In the genomic region with DNA sequence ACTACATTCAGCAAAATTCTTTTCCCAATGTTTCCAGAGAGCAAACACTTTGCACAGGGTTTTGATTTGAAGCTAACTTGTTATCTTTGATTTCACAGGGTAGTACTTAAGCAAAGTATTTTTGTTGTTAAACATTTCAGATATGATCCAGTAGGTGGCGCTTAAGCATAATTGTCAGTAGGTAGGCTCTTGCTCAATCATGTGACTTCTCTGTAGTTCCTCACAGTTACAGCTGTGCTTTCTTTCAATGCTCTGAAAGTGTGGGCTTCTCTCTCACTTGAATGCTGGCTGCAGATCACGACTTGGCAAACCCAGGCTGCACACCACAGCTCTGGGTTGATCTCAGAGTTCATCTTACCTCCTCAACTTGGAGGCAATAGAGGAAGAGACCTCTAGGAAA, we compare ENCODE assay signal across 8 cellular contexts.
A peak's percentile ranks its signal among the peaks of the same experiment; 100 is the strongest.
DNase-seq lines count a peak whose midpoint lies in the region; ATAC-seq, FAIRE-seq and TF ChIP-seq lines count a peak whose summit lies in the region.

No MANE protein-coding gene starts in this region.

- no peaks in the 10 kb centered on the region for H3K9me3 ChIP-seq in H1 (ENCODE audit: insufficient read depth in 2 of 2, low read depth in 1 of 2, low read length in 1 of 2)
- H3K9me3 ChIP-seq in right atrium auricular region = no peaks in the 10 kb centered on the region

- H3K56ac ChIP-seq in H1 (replicated peaks; ENCODE audit: insufficient read length, low read depth, low read length) = no peak overlapping the region

- no peak for TF ChIP-seq EP300 in H1 (IDR thresholded peaks at IDR 0.05; ENCODE audit: borderline replicate concordance in 1 of 2, low read depth in 2 of 2, low read length in 2 of 2)

- no peaks in the 10 kb centered on the region for H3K79me2 ChIP-seq in H1 (ENCODE audit: control insufficient read depth in 1 of 2, insufficient read depth in 2 of 2, low read length in 2 of 2)

- no peak overlapping the region for H3K14ac ChIP-seq in H1 (ENCODE audit: insufficient read length)

- H3K27me3 ChIP-seq in H1 (replicated peaks in 1 of 4; ENCODE audit: control insufficient read depth in 3 of 4, extremely low read depth in 1 of 4, insufficient read depth in 3 of 4, low read length in 3 of 4) (no peaks in the 10 kb centered on the region), right atrium auricular region (no peaks in the 10 kb centered on the region)

- no peak overlapping the region for H4K91ac ChIP-seq in H1 (replicated peaks; ENCODE audit: insufficient read length, low read length)

- H2AFZ ChIP-seq in H1 (ENCODE audit: low read length) = peak overlapping the region; percentile 97

- H4K20me1 ChIP-seq in H1 (replicated peaks in 1 of 2; ENCODE audit: control insufficient read depth in 1 of 2, insufficient read depth in 2 of 2, low read length in 2 of 2) = no peaks in the 10 kb centered on the region

- H4K5ac ChIP-seq in H1 (ENCODE audit: insufficient read length, low read depth, low read length) = no peak overlapping the region

- peak; percentile 87 for FAIRE-seq in H1 (lab: Jason Lieb, UNC)

- H3K4me1 ChIP-seq in H1 (replicated peaks in 1 of 4; ENCODE audit: control insufficient read depth in 3 of 4, insufficient read depth in 4 of 4, low read length in 3 of 4) (no peaks in the 10 kb centered on the region; a peak in 1 of 7 replicates), right atrium auricular region (no peaks in the 10 kb centered on the region)

- H3K36me3 Mint-ChIP-seq in stimulated activated naive B cell treated with anti-CD40 and anti-IgM and Interleukin-4, amounts not matched to agents 10 μg/mL and 1 μg/mL and 100 μg/mL, for 72 hours = no peaks in the 10 kb centered on the region
- no peaks in the 10 kb centered on the region for H3K36me3 Mint-ChIP-seq in activated T-helper 2 cell treated with anti-CD3 and anti-CD28 coated beads, Interferon-gamma antibody, Interleukin-2, Interleukin-4, amounts not matched to agents 10 μg/mL and 5 μg/mL and 100 μg/mL, durations not matched to agents 14 hours and 24 hours and 36 hours (ENCODE audit: low read depth)

- no peak overlapping the region for H3K4ac ChIP-seq in H1 (replicated peaks; ENCODE audit: insufficient read length, low read depth, low read length)

- no peak overlapping the region for H2AK5ac ChIP-seq in H1 (ENCODE audit: low read depth, low read length)

- no peaks in the 10 kb centered on the region for H3K79me1 ChIP-seq in H1 (ENCODE audit: low read depth, low read length)

- peak; percentile 49 to 73 for ATAC-seq in stimulated activated naive B cell treated with anti-CD40 and anti-IgM and Interleukin-4, amounts not matched to agents 10 μg/mL and 1 μg/mL and 100 μg/mL, for 72 hours (replicated peaks)

- no peaks in the 10 kb centered on the region for H3K4me1 Mint-ChIP-seq in stimulated activated naive B cell treated with anti-CD40 and anti-IgM and Interleukin-4, amounts not matched to agents 10 μg/mL and 1 μg/mL and 100 μg/mL, for 72 hours
- H3K4me1 Mint-ChIP-seq in activated T-helper 2 cell treated with anti-CD3 and anti-CD28 coated beads, Interferon-gamma antibody, Interleukin-2, Interleukin-4, amounts not matched to agents 10 μg/mL and 5 μg/mL and 100 μg/mL, durations not matched to agents 14 hours and 24 hours and 36 hours (ENCODE audit: low read depth) = no peaks in the 10 kb centered on the region

- peak; percentile 35 for DNase-seq in GM12865 (ENCODE audit: low read depth)
- DNase-seq in H4 (ENCODE audit: low spot score) = peak; percentile 20
- peak; percentile 22 for DNase-seq in NCI-H1694 treated with DMSO at 0.1 percent for 48 hours (lab: John Stamatoyannopoulos, UW)
- DNase-seq in H1 (ENCODE audit: low read depth in 1 of 2, low spot score in 2 of 2) = no peak
- DNase-seq in stimulated activated naive B cell treated with anti-CD40 and anti-IgM and Interleukin-4, amounts not matched to agents 10 μg/mL and 1 μg/mL and 100 μg/mL, for 72 hours = no peak
- DNase-seq in right atrium auricular region (ENCODE audit: low spot score) = no peak
- DNase-seq in occipital lobe (lab: John Stamatoyannopoulos, UW) = no peak
- no peak for DNase-seq in activated T-helper 2 cell treated with anti-CD3 and anti-CD28 coated beads, Interferon-gamma antibody, Interleukin-2, Interleukin-4, amounts not matched to agents 10 μg/mL and 5 μg/mL and 100 μg/mL, durations not matched to agents 14 hours and 24 hours and 36 hours (ENCODE audit: low spot score)

- H2BK20ac ChIP-seq in H1 (ENCODE audit: low read length) = no peak overlapping the region

- H3K23ac ChIP-seq in H1 (ENCODE audit: insufficient read length) = no peak overlapping the region

- H3K9me3 Mint-ChIP-seq in stimulated activated naive B cell treated with anti-CD40 and anti-IgM and Interleukin-4, amounts not matched to agents 10 μg/mL and 1 μg/mL and 100 μg/mL, for 72 hours = peaks cover 0 to 2% of the 10 kb centered on the region in 2 donors
- H3K9me3 Mint-ChIP-seq in activated T-helper 2 cell treated with anti-CD3 and anti-CD28 coated beads, Interferon-gamma antibody, Interleukin-2, Interleukin-4, amounts not matched to agents 10 μg/mL and 5 μg/mL and 100 μg/mL, durations not matched to agents 14 hours and 24 hours and 36 hours = no peaks in the 10 kb centered on the region

- H2BK12ac ChIP-seq in H1 (ENCODE audit: low read depth, low read length) = 0 out of 2 replicates have a peak overlapping the region, but pooled peaks have one; percentile 39

- POLR2A ChIA-PET in H1 (lab: Charles Lee; ENCODE audit: partially characterized antibody) = no interaction called here

- no peaks in the 10 kb centered on the region for H3K23me2 ChIP-seq in H1 (ENCODE audit: low read depth, low read length)

- CTCF ChIA-PET in H1 (lab: Charles Lee; ENCODE audit: partially characterized antibody) = interaction anchor here (1.0 to 1.8 kb wide), 8 partner anchors 8 to 1281 kb away, joined by 3 to 6 read pairs (median 4); no protein-coding TSS in a partner anchor

- intact Hi-C loops in activated T-helper 2 cell treated with anti-CD3 and anti-CD28 coated beads, Interferon-gamma antibody, Interleukin-2, Interleukin-4, amounts not matched to agents 10 μg/mL and 5 μg/mL and 100 μg/mL, durations not matched to agents 14 hours and 24 hours and 36 hours (cut with micrococcal nuclease) = no loop called here

- H3K9ac ChIP-seq in H1 (replicated peaks in 1 of 4; ENCODE audit: extremely low read depth in 1 of 4, low read depth in 3 of 4, low read length in 3 of 4) = no peak overlapping the region

- no peak for TF ChIP-seq POLR2A in H1 (IDR thresholded peaks at IDR 0.05; ENCODE audit: control extremely low read depth in 1 of 2, low read depth in 2 of 2, low read length in 2 of 2)

- no peak overlapping the region for H3K27ac ChIP-seq in H1 (ENCODE audit: low read depth, low read length)
- no peak overlapping the region for H3K27ac ChIP-seq in right atrium auricular region

- H4K8ac ChIP-seq in H1 (ENCODE audit: extremely low read depth, insufficient read depth, low read length) = no peak overlapping the region

- H3K4me3 ChIP-seq in GM12865 (ENCODE audit: low read depth, low read length) (no peak overlapping the region), H1 (ENCODE audit: extremely low read depth in 1 of 4, insufficient read depth in 2 of 4, low read depth in 3 of 4, low read length in 4 of 4) (no peak overlapping the region), right atrium auricular region (no peak overlapping the region)

- TF ChIP-seq CTCF in GM12865 (IDR thresholded peaks at IDR 0.05; ENCODE audit: insufficient read depth, low read depth, low read length, missing control alignments) (no peak), H1 (IDR thresholded peaks at IDR 0.05; ENCODE audit: control extremely low read depth in 1 of 3, insufficient read depth in 1 of 3, low read depth in 1 of 3, low read length in 3 of 3) (peak in 1 of 3 experiments; percentile 33; a peak in 2 of 4 replicates), right atrium auricular region (IDR thresholded peaks at IDR 0.05) (peak in 1 of 2 donors; percentile 36)

- H3K27me3 Mint-ChIP-seq in stimulated activated naive B cell treated with anti-CD40 and anti-IgM and Interleukin-4, amounts not matched to agents 10 μg/mL and 1 μg/mL and 100 μg/mL, for 72 hours = no peaks in the 10 kb centered on the region
- no peaks in the 10 kb centered on the region for H3K27me3 Mint-ChIP-seq in activated T-helper 2 cell treated with anti-CD3 and anti-CD28 coated beads, Interferon-gamma antibody, Interleukin-2, Interleukin-4, amounts not matched to agents 10 μg/mL and 5 μg/mL and 100 μg/mL, durations not matched to agents 14 hours and 24 hours and 36 hours (ENCODE audit: low read depth)

- 5% methylated on average over 2 of the region's 2 CpGs; no CpG with 5 or more reads in 1 of the 2 experiments for WGBS in H1 (ENCODE audit: extremely low coverage in 1 of 2, insufficient coverage in 1 of 2, insufficient read length in 1 of 2, insufficient replicate concordance in 2 of 2, low coverage in 1 of 2, low lambda C conversion rate in 2 of 2, missing lambda C conversion rate in 1 of 2), 2 experiments

- H3K18ac ChIP-seq in H1 (ENCODE audit: extremely low read depth, low read length) = no peak overlapping the region

- no peaks in the 10 kb centered on the region for H3K36me3 ChIP-seq in H1 (ENCODE audit: control insufficient read depth in 2 of 4, insufficient read depth in 4 of 4, low read length in 3 of 4)
- no peaks in the 10 kb centered on the region for H3K36me3 ChIP-seq in right atrium auricular region

- no peak overlapping the region for H2BK120ac ChIP-seq in H1 (replicated peaks; ENCODE audit: low read depth, low read length)

- no peak overlapping the region for H3K4me2 ChIP-seq in H1 (ENCODE audit: insufficient read depth in 1 of 2, low read depth in 2 of 2, low read length in 2 of 2)

- no peak overlapping the region for H2BK15ac ChIP-seq in H1 (ENCODE audit: low read length)

- no peak overlapping the region for H3K27ac Mint-ChIP-seq in stimulated activated naive B cell treated with anti-CD40 and anti-IgM and Interleukin-4, amounts not matched to agents 10 μg/mL and 1 μg/mL and 100 μg/mL, for 72 hours
- H3K27ac Mint-ChIP-seq in activated T-helper 2 cell treated with anti-CD3 and anti-CD28 coated beads, Interferon-gamma antibody, Interleukin-2, Interleukin-4, amounts not matched to agents 10 μg/mL and 5 μg/mL and 100 μg/mL, durations not matched to agents 14 hours and 24 hours and 36 hours = no peak overlapping the region

- peak; percentile 69 for TF ChIP-seq RAD21 in H1 (IDR thresholded peaks at IDR 0.05 in 1 of 2, conservative IDR thresholded peaks at IDR 0.05 in 1 of 2; ENCODE audit: low read depth in 2 of 2, low read length in 2 of 2)

- H3K4me3 Mint-ChIP-seq in stimulated activated naive B cell treated with anti-CD40 and anti-IgM and Interleukin-4, amounts not matched to agents 10 μg/mL and 1 μg/mL and 100 μg/mL, for 72 hours = no peak overlapping the region
- H3K4me3 Mint-ChIP-seq in activated T-helper 2 cell treated with anti-CD3 and anti-CD28 coated beads, Interferon-gamma antibody, Interleukin-2, Interleukin-4, amounts not matched to agents 10 μg/mL and 5 μg/mL and 100 μg/mL, durations not matched to agents 14 hours and 24 hours and 36 hours (ENCODE audit: low read depth) = no peak overlapping the region

- H2BK5ac ChIP-seq in H1 (ENCODE audit: low read depth, low read length) = no peak overlapping the region

Comparison
In these comparisons a context has a peak if more than half of its experiments do, and no peak if none do; other contexts are left out.
1. DNase-seq: peak in GM12865 (single experiment), H4 (single experiment) and NCI-H1694 treated with DMSO at 0.1 percent for 48 hours (single experiment); none in H1 (0 of 2), stimulated activated naive B cell treated with anti-CD40 and anti-IgM and Interleukin-4, amounts not matched to agents 10 μg/mL and 1 μg/mL and 100 μg/mL, for 72 hours (single experiment), right atrium auricular region (single experiment), occipital lobe (single experiment) and activated T-helper 2 cell treated with anti-CD3 and anti-CD28 coated beads, Interferon-gamma antibody, Interleukin-2, Interleukin-4, amounts not matched to agents 10 μg/mL and 5 μg/mL and 100 μg/mL, durations not matched to agents 14 hours and 24 hours and 36 hours (single experiment).